ENCODE assay signal across 9 cellular contexts in the genomic region with DNA sequence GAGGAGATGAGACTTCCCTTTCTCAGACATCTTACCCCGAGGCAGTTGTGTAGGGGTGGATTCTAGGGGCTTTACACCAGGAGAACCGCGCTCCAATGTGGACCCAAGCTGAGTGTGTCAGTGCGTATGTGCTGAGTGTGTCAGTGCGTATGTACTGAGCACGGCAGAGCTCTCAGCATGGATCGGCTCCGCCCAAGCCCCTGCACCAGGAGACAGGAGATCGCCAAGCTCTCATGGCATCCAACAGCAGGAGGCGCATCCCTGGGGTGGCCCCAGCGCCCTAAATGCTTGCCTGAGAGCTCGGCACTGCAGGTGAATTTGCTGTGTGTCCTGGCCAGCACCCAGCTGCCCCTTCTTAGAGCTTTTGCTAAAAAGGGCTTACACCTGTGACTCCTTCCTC. TPM values are rescaled to one million over a fixed set of nuclear protein-coding genes. Genes with fewer than 3 reads are reported as not detected.
"Had no signal": no experiment of that assay in that cellular context is flagged by ENCODE, and none has a peak within 500 bp of the region (broad histone marks: within the 10 kb centered on the region; RNA-seq: fewer than 3 reads in every experiment).

No MANE protein-coding gene starts in this region.

RNA-seq across cellular contexts. Expression of a gene that starts 12.9 kb away (rescaled TPM):
- total RNA-seq: HepG2, HT1080, IMR-90, NCI-H460, PC-9, Peyer's patch, Right ventricle myocardium inferior, RPMI7951, SJCRH30 had no signal
- polyA plus RNA-seq: HepG2, IMR-90 had no signal

RNA-seq across cellular contexts. Expression of a gene that starts 53.0 kb away (rescaled TPM):
- total RNA-seq: HepG2, HT1080, IMR-90, NCI-H460, RPMI7951, SJCRH30 had no signal
- polyA plus RNA-seq: HepG2, IMR-90 had no signal

RNA-seq across cellular contexts. Expression of a gene that starts 58.3 kb away (rescaled TPM):
- total RNA-seq: HepG2 had no signal
- polyA plus RNA-seq: HepG2 had no signal
